In genomic region chr10:110076559-110077318, GRCh38 we compare ENCODE assay signal across 8 cellular contexts.
DNase-seq lines count a peak whose midpoint lies in the region; ATAC-seq, FAIRE-seq and TF ChIP-seq lines count a peak whose summit lies in the region.

No MANE protein-coding gene starts in this region.

- H3K9me3 ChIP-seq in fibroblast of lung (ENCODE audit: control insufficient read depth, insufficient read depth, low read depth, low read length) (no peaks in the 10 kb centered on the region), pancreas (no peaks in the 10 kb centered on the region), neuronal stem cell (replicated peaks in 1 of 2; ENCODE audit: control insufficient read depth in 2 of 2, insufficient read depth in 1 of 2, low read depth in 1 of 2, low read length in 2 of 2) (no peaks in the 10 kb centered on the region)

- no peak overlapping the region for H2BK5ac ChIP-seq in neuronal stem cell (ENCODE audit: low read length)

- no peaks in the 10 kb centered on the region for H4K20me1 ChIP-seq in fibroblast of lung (ENCODE audit: control insufficient read depth, extremely low read depth, insufficient read depth, low read length)

- CTCF ChIA-PET in Calu3 (lab: Charles Lee), result interaction anchor here (0.9 to 1.1 kb wide), 3 partner anchors 9 to 192 kb away, joined by 3 to 10 read pairs (median 5); no protein-coding TSS in a partner anchor

- no peaks in the 10 kb centered on the region for H3K36me3 Mint-ChIP-seq in Calu3 (ENCODE audit: insufficient read depth, unreplicated experiment)
- peaks cover 35% of the 10 kb centered on the region for H3K36me3 Mint-ChIP-seq in T-helper 2 cell treated with Interferon-gamma antibody and Interleukin-4, amounts not matched to agents 5 μg/mL and 100 μg/mL, for 36 hours (ENCODE audit: low read depth)

- no peak overlapping the region for H2AFZ ChIP-seq in fibroblast of lung (ENCODE audit: low read length)
- H2AFZ ChIP-seq in neuronal stem cell (ENCODE audit: low read length), result no peak overlapping the region

- no peaks in the 10 kb centered on the region for H3K9me3 Mint-ChIP-seq in Calu3 (ENCODE audit: low read depth, unreplicated experiment)
- no peaks in the 10 kb centered on the region for H3K9me3 Mint-ChIP-seq in T-helper 2 cell treated with Interferon-gamma antibody and Interleukin-4, amounts not matched to agents 5 μg/mL and 100 μg/mL, for 36 hours

- peaks cover 23% of the 10 kb centered on the region for H3K4me1 ChIP-seq in fibroblast of lung (ENCODE audit: control insufficient read depth, extremely low read depth, insufficient read depth, low read length)
- peaks cover 26 to 52% (median 46%) of the 10 kb centered on the region in 3 donors for H3K4me1 ChIP-seq in pancreas
- peaks cover 8 to 32% of the 10 kb centered on the region in 2 donors for H3K4me1 ChIP-seq in neuronal stem cell (ENCODE audit: control insufficient read depth in 2 of 2, insufficient read depth in 1 of 2, low read depth in 1 of 2, low read length in 2 of 2)

- DNase-seq in Calu3 (peak; percentile 46), GM20000 (ENCODE audit: low spot score) (peak; percentile 10), fibroblast of lung (ENCODE audit: low read depth in 2 of 2) (peak; percentile 91 to 98), pancreas (no peak), neuronal stem cell (ENCODE audit: low spot score) (no peak), NCI-H1930 (lab: John Stamatoyannopoulos, UW) (no peak)
- no peak for DNase-seq in T-helper 2 cell treated with Interferon-gamma antibody and Interleukin-4, amounts not matched to agents 5 μg/mL and 100 μg/mL, for 36 hours (ENCODE audit: low spot score)

- no peak overlapping the region for H4K8ac ChIP-seq in neuronal stem cell (ENCODE audit: low read depth, low read length)

- H3K4me1 Mint-ChIP-seq in Calu3 (ENCODE audit: low read depth, unreplicated experiment), result peaks cover 45% of the 10 kb centered on the region
- peaks cover 72% of the 10 kb centered on the region for H3K4me1 Mint-ChIP-seq in T-helper 2 cell treated with Interferon-gamma antibody and Interleukin-4, amounts not matched to agents 5 μg/mL and 100 μg/mL, for 36 hours (ENCODE audit: low read depth)

- H3K14ac ChIP-seq in neuronal stem cell (ENCODE audit: low read length), result no peak overlapping the region

- H3K27ac Mint-ChIP-seq in Calu3 (ENCODE audit: unreplicated experiment), result peak overlapping the region; percentile 83
- peak overlapping the region; percentile 98 for H3K27ac Mint-ChIP-seq in T-helper 2 cell treated with Interferon-gamma antibody and Interleukin-4, amounts not matched to agents 5 μg/mL and 100 μg/mL, for 36 hours

- H2BK12ac ChIP-seq in neuronal stem cell (ENCODE audit: low read length), result no peak overlapping the region

- no peak overlapping the region for H4K91ac ChIP-seq in neuronal stem cell (ENCODE audit: low read depth, low read length, poor library complexity)

- no peak overlapping the region for H2BK120ac ChIP-seq in neuronal stem cell (ENCODE audit: low read depth, low read length)

- no peak overlapping the region for H3K23ac ChIP-seq in neuronal stem cell (ENCODE audit: low read depth, low read length, poor library complexity)

- ATAC-seq in HG03558 (IDR thresholded peaks at IDR 0.05; ENCODE audit: extremely low read depth, unreplicated experiment), result peak; percentile 60
- ATAC-seq in pancreas, result peak; percentile 55 to 86 (median 72)

- H3K36me3 ChIP-seq in fibroblast of lung (ENCODE audit: control insufficient read depth, insufficient read depth, low read length) (no peaks in the 10 kb centered on the region), pancreas (no peaks in the 10 kb centered on the region), neuronal stem cell (replicated peaks in 1 of 2; ENCODE audit: control insufficient read depth in 2 of 2, insufficient read depth in 2 of 2, low read length in 2 of 2) (no peaks in the 10 kb centered on the region)

- no peaks in the 10 kb centered on the region for H3K27me3 Mint-ChIP-seq in Calu3 (ENCODE audit: unreplicated experiment)
- no peaks in the 10 kb centered on the region for H3K27me3 Mint-ChIP-seq in T-helper 2 cell treated with Interferon-gamma antibody and Interleukin-4, amounts not matched to agents 5 μg/mL and 100 μg/mL, for 36 hours (ENCODE audit: low read depth)

- H3K4ac ChIP-seq in neuronal stem cell (ENCODE audit: low read length), result no peak overlapping the region

- no peak overlapping the region for H2BK15ac ChIP-seq in neuronal stem cell (ENCODE audit: low read length)

- no peak overlapping the region for H3K18ac ChIP-seq in neuronal stem cell (ENCODE audit: low read length)

- H3K79me1 ChIP-seq in neuronal stem cell (ENCODE audit: low read depth, low read length), result peaks cover 1% of the 10 kb centered on the region

- peaks cover 31% of the 10 kb centered on the region for H3K79me2 ChIP-seq in fibroblast of lung (ENCODE audit: control insufficient read depth, insufficient read depth, low read length)

- peak overlapping the region; percentile 40 for H3K27ac ChIP-seq in fibroblast of lung (ENCODE audit: insufficient read depth, low read length)
- peak overlapping the region in 2 of 4 donors; percentile 35 to 56 for H3K27ac ChIP-seq in pancreas
- no peak overlapping the region for H3K27ac ChIP-seq in neuronal stem cell (replicated peaks; ENCODE audit: low read length)

- H3K4me3 ChIP-seq in fibroblast of lung (replicated peaks in 1 of 4; ENCODE audit: control extremely low read depth in 1 of 4, insufficient read depth in 1 of 4, low read depth in 3 of 4, low read length in 4 of 4) (peak overlapping the region in 2 of 4 experiments; percentile 20 to 38), pancreas (no peak overlapping the region), neuronal stem cell (ENCODE audit: low read length in 2 of 2) (no peak overlapping the region)

- H3K4me2 ChIP-seq in fibroblast of lung (ENCODE audit: extremely low read depth, insufficient read depth, low read length), result peak overlapping the region; percentile 83
- no peak overlapping the region for H3K4me2 ChIP-seq in neuronal stem cell (ENCODE audit: insufficient read depth, low read length, poor library complexity, severe bottlenecking)

- FAIRE-seq in pancreas (lab: Jason Lieb, UNC), result peak; percentile 29

- no peak for TF ChIP-seq CTCF in Calu3 (IDR thresholded peaks at IDR 0.05; ENCODE audit: unreplicated experiment)
- no peak for TF ChIP-seq CTCF in GM20000 (IDR thresholded peaks at IDR 0.05; ENCODE audit: extremely low read depth, missing control alignments)
- TF ChIP-seq CTCF in fibroblast of lung (conservative IDR thresholded peaks at IDR 0.05 in 1 of 2, IDR thresholded peaks at IDR 0.05 in 1 of 2; ENCODE audit: low read depth in 1 of 2, low read length in 2 of 2), result no peak
- TF ChIP-seq CTCF in pancreas (IDR thresholded peaks at IDR 0.05), result no peak

- H3K4me3 Mint-ChIP-seq in Calu3 (ENCODE audit: low read depth, unreplicated experiment), result peak overlapping the region; percentile 48
- H3K4me3 Mint-ChIP-seq in T-helper 2 cell treated with Interferon-gamma antibody and Interleukin-4, amounts not matched to agents 5 μg/mL and 100 μg/mL, for 36 hours, result peak overlapping the region; percentile 87

- H2AK5ac ChIP-seq in neuronal stem cell (ENCODE audit: low read depth, low read length), result no peak overlapping the region

- intact Hi-C loops in Calu3 (cut with micrococcal nuclease; ENCODE audit: unreplicated experiment), result loop anchor here (2.0 to 5.0 kb wide), 3 partner anchors 34 to 99 kb away; no protein-coding TSS in a partner anchor
- intact Hi-C loops in pancreas (cut with DNase I), result no loop called here

- H3K9ac ChIP-seq in fibroblast of lung (ENCODE audit: insufficient read depth, low read length) (no peak overlapping the region), neuronal stem cell (ENCODE audit: low read depth, low read length, poor library complexity) (no peak overlapping the region)

- no TSS peak for BruUV-seq in Calu3 (replicated peaks; lab: Mats Ljungman, UMichigan)

- H3K27me3 ChIP-seq in fibroblast of lung (ENCODE audit: control insufficient read depth, insufficient read depth, low read length), result no peaks in the 10 kb centered on the region
- H3K27me3 ChIP-seq in pancreas, result no peaks in the 10 kb centered on the region
- H3K27me3 ChIP-seq in neuronal stem cell (ENCODE audit: control insufficient read depth in 3 of 3, insufficient read depth in 3 of 3, low read depth in 1 of 3, low read length in 3 of 3), result no peaks in the 10 kb centered on the region

Comparison
In these comparisons a context has a peak if more than half of its experiments do, and no peak if none do; other contexts are left out.
1. DNase-seq: peak in Calu3 (single experiment), GM20000 (single experiment) and fibroblast of lung (2 of 2); none in T-helper 2 cell treated with Interferon-gamma antibody and Interleukin-4, amounts not matched to agents 5 μg/mL and 100 μg/mL, for 36 hours (single experiment), pancreas (0 of 6), neuronal stem cell (single experiment) and NCI-H1930 (0 of 2).